In genomic region chr20:22536141-22536828, GRCh38 we compare ENCODE assay signal across 22 cellular contexts. TPM values are rescaled to one million over a fixed set of nuclear protein-coding genes. Genes with fewer than 3 reads are reported as not detected.
"Had no signal": no experiment of that assay in that cellular context is flagged by ENCODE, and none has a peak within 500 bp of the region (broad histone marks: within the 10 kb centered on the region; RNA-seq: fewer than 3 reads in every experiment).

No MANE protein-coding gene starts in this region.

- ATAC-seq: T-cell had no signal

- H3K27ac ChIP-seq: HL-60, RWPE1 had no signal

- H3K36me3 ChIP-seq: MG63 had no signal

- H3K27me3 ChIP-seq: MG63 had no signal

- DNase-seq: Karpas-422, KG1, MG63, NCI-H1092, NCI-H1105 treated with DMSO at 0.1 percent for 48 hours, NCI-H1417 treated with DMSO at 0.1 percent for 48 hours, NCI-H1694, NCI-H187 treated with DMSO at 0.1 percent for 48 hours, NCI-H2029 treated with DMSO at 0.1 percent for 48 hours, NCI-H2171 treated with DMSO at 0.1 percent for 48 hours, NCI-H345, NCI-H446 treated with DMSO at 0.1 percent for 48 hours, NCI-H510A treated with DMSO at 0.1 percent for 48 hours, NCI-H526, NCI-H748 treated with DMSO at 0.1 percent for 48 hours, SHP77, SK-N-SH, SW 1271, T-cell had no signal

- H3K4me3 ChIP-seq: MG63 had no signal

- H3K9me3 ChIP-seq: MG63, SK-N-SH had no signal

RNA-seq across cellular contexts. Expression of gene FOXA2, which starts 48.1 kb away (rescaled TPM):
- total RNA-seq: SK-MEL-5 had no signal
- polyA plus RNA-seq: SK-N-SH had no signal
